In genomic region chr19:57578487-57579205, GRCh38 we compare ENCODE assay signal across 8 cellular contexts. TPM values are rescaled to one million over a fixed set of nuclear protein-coding genes. Genes with fewer than 3 reads are reported as not detected.
A peak's percentile ranks its signal among the peaks of the same experiment; 100 is the strongest.
DNase-seq lines count a peak whose midpoint lies in the region; ATAC-seq lines count a peak whose summit lies in the region.

Gene ZNF416, minus strand, starts transcription at chr19:57578911. Its CDS starts 207 bp downstream, at chr19:57578704.

- peaks cover 62% of the 10 kb centered on the region for H3K36me3 Mint-ChIP-seq in activated CD4-positive, alpha-beta T cell treated with anti-CD3 and anti-CD28 coated beads, Interleukin-2, amount 10 ng/mL, durations not matched to agents 7 days and 5 days (ENCODE audit: low read depth)

- peak within 1 kb of the TSS; percentile 92 for H3K27ac Mint-ChIP-seq in activated CD4-positive, alpha-beta T cell treated with anti-CD3 and anti-CD28 coated beads, Interleukin-2, amount 10 ng/mL, durations not matched to agents 7 days and 5 days

- peaks cover 28% of the 10 kb centered on the region for H3K4me1 Mint-ChIP-seq in activated CD4-positive, alpha-beta T cell treated with anti-CD3 and anti-CD28 coated beads, Interleukin-2, amount 10 ng/mL, durations not matched to agents 7 days and 5 days

- H3K4me3 Mint-ChIP-seq in activated CD4-positive, alpha-beta T cell treated with anti-CD3 and anti-CD28 coated beads, Interleukin-2, amount 10 ng/mL, durations not matched to agents 7 days and 5 days = peak within 1 kb of the TSS; percentile 78

- POLR2A ChIA-PET in activated CD4-positive, alpha-beta T cell treated with anti-CD3 and anti-CD28 coated beads, Interleukin-2, amount 10 ng/mL, durations not matched to agents 7 days and 5 days (lab: Charles Lee) = interaction anchor here (0.6 kb wide), 1 partner anchor 216 kb away, joined by 3 read pairs; no protein-coding TSS in a partner anchor

- ATAC-seq in GM19328 (IDR thresholded peaks at IDR 0.05; ENCODE audit: unreplicated experiment) (peak; percentile 91), HG03469 (IDR thresholded peaks at IDR 0.05; ENCODE audit: unreplicated experiment) (peak; percentile 70)

- CTCF ChIA-PET in activated CD4-positive, alpha-beta T cell treated with anti-CD3 and anti-CD28 coated beads, Interleukin-2, amount 10 ng/mL, durations not matched to agents 7 days and 5 days (lab: Charles Lee) = interaction anchor here (1.1 kb wide), 1 partner anchor 27 kb away, joined by 3 read pairs; no protein-coding TSS in a partner anchor

- DNase-seq in C1 segment of cervical spinal cord (lab: John Stamatoyannopoulos, UW) (peak; percentile 73 to 99 (median 91)), NCI-H526 (lab: John Stamatoyannopoulos, UW) (peak; percentile 97 to 99), dedifferentiated amniotic fluid mesenchymal stem cell (ENCODE audit: extremely low spot score) (peak; percentile 99), left kidney (ENCODE audit: low read depth, low spot score) (peak; percentile 100)
- peak; percentile 98 for DNase-seq in activated CD4-positive, alpha-beta T cell treated with anti-CD3 and anti-CD28 coated beads, Interleukin-2, amount 10 ng/mL, durations not matched to agents 7 days and 5 days
- DNase-seq in stimulated activated CD4-positive, alpha-beta T cell treated with anti-CD3 and anti-CD28 coated beads, Interleukin-1b, Interleukin-23, amount 100 ng/mL, for 48 hours = peak; percentile 96

- no peaks in the 10 kb centered on the region for H3K27me3 Mint-ChIP-seq in activated CD4-positive, alpha-beta T cell treated with anti-CD3 and anti-CD28 coated beads, Interleukin-2, amount 10 ng/mL, durations not matched to agents 7 days and 5 days

- H3K9me3 Mint-ChIP-seq in activated CD4-positive, alpha-beta T cell treated with anti-CD3 and anti-CD28 coated beads, Interleukin-2, amount 10 ng/mL, durations not matched to agents 7 days and 5 days = peaks cover 69% of the 10 kb centered on the region

RNA-seq across cellular contexts. Expression of gene ZNF416, which starts in this region (rescaled TPM):
- 1 to 10 TPM; 7.2 to 7.8 TPM for total RNA-seq in activated CD4-positive, alpha-beta T cell treated with anti-CD3 and anti-CD28 coated beads, Interleukin-2, amount 10 ng/mL, durations not matched to agents 7 days and 5 days

Comparison
In these comparisons a context has a peak if more than half of its experiments do, and no peak if none do; other contexts are left out.
1. Peak in every context shown above with its lines: DNase-seq and ATAC-seq.